2 cellular contexts compared by ENCODE assay signal in genomic region chr21:34061983-34062382, GRCh38.
TF ChIP-seq lines count a peak whose summit lies in the region.

No MANE protein-coding gene starts in this region.

TF ChIP-seq in HepG2, 621 proteins besides CTCF, POLR2A, EP300 and RAD21:
- TF ChIP-seq HOXA7 (CRISPR knock-in tag; IDR thresholded peaks at IDR 0.05), result no peak
- no peak for TF ChIP-seq CREB1 (IDR thresholded peaks at IDR 0.05)
- TF ChIP-seq CREB1 (CRISPR knock-in tag; IDR thresholded peaks at IDR 0.05), result no peak
- no peak for TF ChIP-seq ZKSCAN8 (CRISPR knock-in tag; IDR thresholded peaks at IDR 0.05; ENCODE audit: borderline replicate concordance)
- TF ChIP-seq ZNF143 (CRISPR knock-in tag; IDR thresholded peaks at IDR 0.05), result peak; percentile 77
- TF ChIP-seq, protein P1, sequence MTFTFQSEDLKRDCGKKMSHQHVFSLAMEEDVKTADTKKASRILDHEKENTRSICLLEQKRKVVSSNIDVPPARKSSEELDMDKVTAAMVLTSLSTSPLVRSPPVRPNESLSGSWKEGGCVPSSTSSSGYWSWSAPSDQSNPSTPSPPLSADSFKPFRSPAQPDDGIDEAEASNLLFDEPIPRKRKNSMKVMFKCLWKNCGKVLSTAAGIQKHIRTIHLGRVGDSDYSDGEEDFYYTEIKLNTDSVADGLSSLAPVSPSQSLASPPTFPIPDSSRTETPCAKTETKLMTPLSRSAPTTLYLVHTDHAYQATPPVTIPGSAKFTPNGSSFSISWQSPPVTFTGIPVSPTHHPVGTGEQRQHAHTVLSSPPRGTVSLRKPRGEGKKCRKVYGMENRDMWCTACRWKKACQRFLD (CRISPR knock-in tag; IDR thresholded peaks at IDR 0.05; ENCODE audit: borderline replicate concordance), result no peak
- no peak for TF ChIP-seq HNF4A (CRISPR knock-in tag; IDR thresholded peaks at IDR 0.05)
- TF ChIP-seq ZMYM2 (CRISPR knock-in tag; IDR thresholded peaks at IDR 0.05), result no peak
- TF ChIP-seq NCOR1 (IDR thresholded peaks at IDR 0.05; ENCODE audit: borderline replicate concordance, low read length), result no peak
- TF ChIP-seq ZNF282 (IDR thresholded peaks at IDR 0.05; ENCODE audit: partially characterized antibody), result no peak
- no peak for TF ChIP-seq MIER3 (CRISPR knock-in tag; IDR thresholded peaks at IDR 0.05; ENCODE audit: borderline replicate concordance)
- peak; percentile 79 for TF ChIP-seq THAP11 (CRISPR knock-in tag; IDR thresholded peaks at IDR 0.05)
- TF ChIP-seq THAP7 (CRISPR knock-in tag; IDR thresholded peaks at IDR 0.05), result no peak
TF ChIP-seq in HepG2: peak in this region for 2.

TF ChIP-seq in GM12878, 131 proteins besides CTCF, POLR2A, EP300 and RAD21:
- TF ChIP-seq MTA2 (IDR thresholded peaks at IDR 0.05; ENCODE audit: low read depth), result no peak
- peak; percentile 14; the same call in 1 of the 2 replicates for TF ChIP-seq ATF3 (IDR thresholded peaks at IDR 0.05; ENCODE audit: borderline replicate concordance, extremely low read depth, low read depth, low read length)
- peak; percentile 69 for TF ChIP-seq SIX5 (IDR thresholded peaks at IDR 0.05; ENCODE audit: low read depth, low read length, severe bottlenecking)
- TF ChIP-seq, protein P2, sequence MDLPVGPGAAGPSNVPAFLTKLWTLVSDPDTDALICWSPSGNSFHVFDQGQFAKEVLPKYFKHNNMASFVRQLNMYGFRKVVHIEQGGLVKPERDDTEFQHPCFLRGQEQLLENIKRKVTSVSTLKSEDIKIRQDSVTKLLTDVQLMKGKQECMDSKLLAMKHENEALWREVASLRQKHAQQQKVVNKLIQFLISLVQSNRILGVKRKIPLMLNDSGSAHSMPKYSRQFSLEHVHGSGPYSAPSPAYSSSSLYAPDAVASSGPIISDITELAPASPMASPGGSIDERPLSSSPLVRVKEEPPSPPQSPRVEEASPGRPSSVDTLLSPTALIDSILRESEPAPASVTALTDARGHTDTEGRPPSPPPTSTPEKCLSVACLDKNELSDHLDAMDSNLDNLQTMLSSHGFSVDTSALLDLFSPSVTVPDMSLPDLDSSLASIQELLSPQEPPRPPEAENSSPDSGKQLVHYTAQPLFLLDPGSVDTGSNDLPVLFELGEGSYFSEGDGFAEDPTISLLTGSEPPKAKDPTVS (IDR thresholded peaks at IDR 0.05; ENCODE audit: low read depth, low read length), result no peak
- no peak for TF ChIP-seq DPF2 (IDR thresholded peaks at IDR 0.05)
- TF ChIP-seq RUNX3 (IDR thresholded peaks at IDR 0.05; ENCODE audit: low read length), result peak; percentile 33; the same call in 1 of the 2 replicates
- no peak for TF ChIP-seq NBN (IDR thresholded peaks at IDR 0.05)
- TF ChIP-seq SPI1 (IDR thresholded peaks at IDR 0.05; ENCODE audit: borderline replicate concordance, insufficient read depth, low read depth, low read length), result no peak
- no peak for TF ChIP-seq PML (IDR thresholded peaks at IDR 0.05; ENCODE audit: low read length)
- TF ChIP-seq HCFC1 (IDR thresholded peaks at IDR 0.05; ENCODE audit: low read length), result peak; percentile 54; the same call in 1 of the 2 replicates
- TF ChIP-seq SUZ12 (IDR thresholded peaks at IDR 0.05; ENCODE audit: unreplicated experiment), result no peak
- no peak for TF ChIP-seq ZNF274 (IDR thresholded peaks at IDR 0.05; ENCODE audit: insufficient read depth, insufficient read length)
- TF ChIP-seq CHD4 (IDR thresholded peaks at IDR 0.05), result no peak
- no peak for TF ChIP-seq CBX3 (IDR thresholded peaks at IDR 0.05; ENCODE audit: borderline replicate concordance, low read depth)
- no peak for TF ChIP-seq ZNF687 (IDR thresholded peaks at IDR 0.05)
- TF ChIP-seq, protein P3, sequence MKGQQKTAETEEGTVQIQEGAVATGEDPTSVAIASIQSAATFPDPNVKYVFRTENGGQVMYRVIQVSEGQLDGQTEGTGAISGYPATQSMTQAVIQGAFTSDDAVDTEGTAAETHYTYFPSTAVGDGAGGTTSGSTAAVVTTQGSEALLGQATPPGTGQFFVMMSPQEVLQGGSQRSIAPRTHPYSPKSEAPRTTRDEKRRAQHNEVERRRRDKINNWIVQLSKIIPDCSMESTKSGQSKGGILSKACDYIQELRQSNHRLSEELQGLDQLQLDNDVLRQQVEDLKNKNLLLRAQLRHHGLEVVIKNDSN (IDR thresholded peaks at IDR 0.05; ENCODE audit: borderline replicate concordance, extremely low read length, insufficient read depth, low read depth, low read length), result peak; percentile 60
